In the genomic region with DNA sequence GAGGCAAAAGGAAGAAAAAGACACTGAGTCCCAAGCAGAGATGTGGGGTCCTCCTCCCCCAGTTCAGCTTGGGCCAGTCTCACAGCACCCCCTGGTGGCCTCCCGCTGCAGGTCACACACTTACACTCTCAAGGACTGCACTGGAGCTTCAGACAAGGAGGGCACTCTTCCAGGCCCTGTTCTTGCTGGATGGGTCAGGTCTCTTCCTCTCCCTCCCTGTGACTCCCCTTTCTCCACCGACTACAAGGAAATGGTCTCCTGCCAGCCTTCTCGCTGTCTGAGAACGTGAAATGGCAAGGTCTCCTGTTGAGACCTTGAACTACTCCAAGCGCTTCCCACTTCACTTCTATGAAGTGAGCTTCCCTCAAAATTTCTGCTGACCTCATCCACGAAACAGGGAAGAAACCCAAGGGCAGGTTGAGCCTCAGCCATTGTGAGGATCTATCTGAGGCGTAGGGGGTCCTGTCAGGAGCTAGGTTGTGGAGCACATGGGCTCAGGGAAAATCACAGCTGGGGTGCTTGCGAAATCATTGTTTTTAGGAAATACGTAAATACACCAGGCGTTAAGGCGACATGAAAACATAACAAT, we compare ENCODE assay signal across 9 cellular contexts. TPM values are rescaled to one million over a fixed set of nuclear protein-coding genes. Genes with fewer than 3 reads are reported as not detected.
DNase-seq lines count a peak whose midpoint lies in the region; ATAC-seq and TF ChIP-seq lines count a peak whose summit lies in the region.
"Had no signal": no experiment of that assay in that cellular context is flagged by ENCODE, and none has a peak within 500 bp of the region (broad histone marks: within the 10 kb centered on the region; RNA-seq: fewer than 3 reads in every experiment).

No MANE protein-coding gene starts in this region.

- H3K36me3 Mint-ChIP-seq in activated T-cell treated with anti-CD3 and anti-CD28 coated beads, Interleukin-2, amount 50 U/mL, for 4 hours (ENCODE audit: insufficient read depth), result no peaks in the 10 kb centered on the region

- no peak for TF ChIP-seq POLR2A in suprapubic skin (IDR thresholded peaks at IDR 0.05)

- no peak overlapping the region for H3K9ac ChIP-seq in OCI-LY3 (ENCODE audit: low read length)

- H3K4me1 Mint-ChIP-seq in activated T-cell treated with anti-CD3 and anti-CD28 coated beads, Interleukin-2, amount 50 U/mL, for 4 hours (ENCODE audit: low read depth), result no peaks in the 10 kb centered on the region

- no peaks in the 10 kb centered on the region for H3K27me3 ChIP-seq in OCI-LY3 (ENCODE audit: low read depth, low read length)
- H3K27me3 ChIP-seq in suprapubic skin, result no peaks in the 10 kb centered on the region

- no peaks in the 10 kb centered on the region for H3K9me3 Mint-ChIP-seq in activated T-cell treated with anti-CD3 and anti-CD28 coated beads, Interleukin-2, amount 50 U/mL, for 4 hours

- no peak overlapping the region for H3K4me2 ChIP-seq in OCI-LY3 (ENCODE audit: low read length)

- H4K20me1 ChIP-seq in OCI-LY3 (ENCODE audit: insufficient read depth, low read length), result no peaks in the 10 kb centered on the region

- no peak overlapping the region for H3K4me3 Mint-ChIP-seq in activated T-cell treated with anti-CD3 and anti-CD28 coated beads, Interleukin-2, amount 50 U/mL, for 4 hours

- H2AFZ ChIP-seq in OCI-LY3 (ENCODE audit: low read depth, low read length), result no peak overlapping the region

- H3K36me3 ChIP-seq in OCI-LY3 (replicated peaks; ENCODE audit: low read depth, low read length), result no peaks in the 10 kb centered on the region
- no peaks in the 10 kb centered on the region for H3K36me3 ChIP-seq in suprapubic skin

- DNase-seq in AG09309 (ENCODE audit: low read depth), result peak; percentile 7
- DNase-seq in H4 (ENCODE audit: low spot score), result peak; percentile 16
- DNase-seq in activated T-cell treated with anti-CD3 and anti-CD28 coated beads, Interleukin-2, amount 50 U/mL, for 4 hours, result peak; percentile 44
- DNase-seq in fibroblast of pulmonary artery (ENCODE audit: low read depth), result peak; percentile 76
- peak; percentile 22 for DNase-seq in non-pigmented ciliary epithelial cell (ENCODE audit: low read depth)
- DNase-seq in suprapubic skin (ENCODE audit: low spot score in 2 of 2), result no peak
- DNase-seq in cortex of kidney (lab: John Stamatoyannopoulos, UW), result no peak

- 62% methylated on average over 11 of the region's 11 CpGs for WGBS in suprapubic skin

- H3K79me2 ChIP-seq in OCI-LY3 (ENCODE audit: low read length), result no peaks in the 10 kb centered on the region

- no peak for TF ChIP-seq EP300 in suprapubic skin (IDR thresholded peaks at IDR 0.05)

- H3K4me3 ChIP-seq in AG09309 (ENCODE audit: control insufficient read depth, low read depth, low read length), result no peak overlapping the region
- H3K4me3 ChIP-seq in OCI-LY3 (ENCODE audit: low read length), result no peak overlapping the region
- no peak overlapping the region for H3K4me3 ChIP-seq in fibroblast of pulmonary artery (replicated peaks; ENCODE audit: low read depth, low read length)
- H3K4me3 ChIP-seq in suprapubic skin, result no peak overlapping the region

- ATAC-seq in activated T-cell treated with anti-CD3 and anti-CD28 coated beads, Interleukin-2, amount 50 U/mL, for 4 hours, result peak; percentile 52 to 70

- peaks cover 3% of the 10 kb centered on the region for H3K27me3 Mint-ChIP-seq in activated T-cell treated with anti-CD3 and anti-CD28 coated beads, Interleukin-2, amount 50 U/mL, for 4 hours (ENCODE audit: low read depth)

- H3K9me3 ChIP-seq in OCI-LY3 (ENCODE audit: insufficient read depth, low read length) (no peaks in the 10 kb centered on the region), suprapubic skin (no peaks in the 10 kb centered on the region)

- H3K4me1 ChIP-seq in OCI-LY3 (ENCODE audit: low read length) (peaks cover 9% of the 10 kb centered on the region), suprapubic skin (no peaks in the 10 kb centered on the region)

- peak; percentile 94 for TF ChIP-seq CTCF in AG09309 (IDR thresholded peaks at IDR 0.05; ENCODE audit: control insufficient read depth, insufficient read depth, low read depth, low read length, missing control alignments)
- peak; percentile 99 for TF ChIP-seq CTCF in OCI-LY3 (IDR thresholded peaks at IDR 0.05; ENCODE audit: low read depth, low read length)
- TF ChIP-seq CTCF in fibroblast of pulmonary artery (IDR thresholded peaks at IDR 0.05; ENCODE audit: low read length, missing control alignments), result peak; percentile 95
- peak; percentile 27 to 72 for TF ChIP-seq CTCF in suprapubic skin (IDR thresholded peaks at IDR 0.05)

- no peak overlapping the region for H3K27ac ChIP-seq in OCI-LY3 (ENCODE audit: low read length)
- no peak overlapping the region for H3K27ac ChIP-seq in suprapubic skin

RNA-seq across cellular contexts. Expression of gene IGLL1, which starts 11.2 kb away (rescaled TPM):
- not detected in 2 replicates for total RNA-seq in H4 (2014; rRNA removed; shearing (Covaris generic))
- not detected for total RNA-seq in activated T-cell treated with anti-CD3 and anti-CD28 coated beads, Interleukin-2, amount 50 U/mL, for 4 hours
- not detected for total RNA-seq in suprapubic skin
- total RNA-seq: temporal lobe had no signal

RNA-seq across cellular contexts. Expression of gene DRICH1, which starts 40.8 kb away (rescaled TPM):
- total RNA-seq in H4 (2014; rRNA removed; shearing (Covaris generic)), result not detected in 2 replicates
- under 1 TPM; 0.22 to 0.47 (median 0.30) TPM for total RNA-seq in activated T-cell treated with anti-CD3 and anti-CD28 coated beads, Interleukin-2, amount 50 U/mL, for 4 hours
- total RNA-seq in suprapubic skin, result 1 to 10 TPM in 1 of 4 donors, not detected in 3; 1.3 TPM

Comparison
In these comparisons a context has a peak if more than half of its experiments do, and no peak if none do; other contexts are left out.
1. DNase-seq: peak in AG09309 (single experiment), H4 (single experiment), activated T-cell treated with anti-CD3 and anti-CD28 coated beads, Interleukin-2, amount 50 U/mL, for 4 hours (single experiment), fibroblast of pulmonary artery (single experiment) and non-pigmented ciliary epithelial cell (single experiment); none in suprapubic skin (0 of 2) and cortex of kidney (single experiment).
2. Peak in every context shown above with its lines, with median percentiles within 50 percentile points of each other: CTCF ChIP-seq.